ENCODE assay signal across 1 cellular context in genomic region chr12:8078400-8078799, GRCh38.
TF ChIP-seq lines count a peak whose summit lies in the region.

No MANE protein-coding gene starts in this region.

TF ChIP-seq in K562, 482 proteins besides CTCF, POLR2A, EP300 and RAD21:
- TF ChIP-seq ZNF384 (IDR thresholded peaks at IDR 0.05; ENCODE audit: low read depth, low read length), result peak; percentile 45
- TF ChIP-seq HMBOX1 (IDR thresholded peaks at IDR 0.05), result peak; percentile 57; the same call in 1 of the 2 replicates
- TF ChIP-seq DEAF1 (CRISPR knock-in tag; IDR thresholded peaks at IDR 0.05), result 0 out of 2 replicates have a peak, but pooled peaks have one; percentile 36
- TF ChIP-seq KLF6 (CRISPR knock-in tag; IDR thresholded peaks at IDR 0.05; ENCODE audit: borderline replicate concordance), result no peak
